Comparison of ENCODE assay signal across 22 cellular contexts in the genomic region with DNA sequence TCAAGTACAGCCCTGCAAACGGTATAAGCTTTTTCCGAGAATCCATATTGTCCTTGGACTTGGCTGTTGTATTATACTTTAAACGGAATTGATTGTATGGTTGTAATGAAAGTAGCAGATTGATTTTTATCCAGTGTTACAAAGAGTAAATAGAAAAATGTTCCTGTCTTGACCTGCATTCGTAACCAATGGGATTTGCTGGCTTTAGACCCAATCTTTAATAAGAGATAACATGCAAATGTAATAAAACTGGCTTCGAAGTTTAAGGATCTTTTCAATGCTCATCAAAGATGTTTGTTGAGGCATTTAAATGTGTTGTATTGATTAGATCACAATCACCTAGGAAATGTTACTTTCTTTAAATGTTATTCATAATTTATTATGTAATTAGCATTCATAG.
DNase-seq lines count a peak whose midpoint lies in the region; ATAC-seq, FAIRE-seq and TF ChIP-seq lines count a peak whose summit lies in the region.
"Had no signal": no experiment of that assay in that cellular context is flagged by ENCODE, and none has a peak within 500 bp of the region (broad histone marks: within the 10 kb centered on the region; RNA-seq: fewer than 3 reads in every experiment).

No MANE protein-coding gene starts in this region.

- FAIRE-seq in astrocyte (lab: Jason Lieb, UNC) (no peak), endothelial cell of umbilical vein (lab: Jason Lieb, UNC) (no peak)

- no peaks in the 10 kb centered on the region for H3F3A ChIP-seq in neural progenitor cell (ENCODE audit: low read depth)

- H3K79me2 ChIP-seq in astrocyte (ENCODE audit: insufficient read depth, low read length), result peaks cover 43% of the 10 kb centered on the region
- no peaks in the 10 kb centered on the region for H3K79me2 ChIP-seq in endothelial cell of umbilical vein (ENCODE audit: control insufficient read depth, insufficient read depth, low read length)
- no peaks in the 10 kb centered on the region for H3K79me2 ChIP-seq in neural progenitor cell (ENCODE audit: low read depth)
- H3K79me2 ChIP-seq: parathyroid adenoma had no signal

- H4K20me1 ChIP-seq in astrocyte (ENCODE audit: insufficient read depth, low read length), result no peaks in the 10 kb centered on the region
- H4K20me1 ChIP-seq in endothelial cell of umbilical vein (replicated peaks; ENCODE audit: control insufficient read depth, extremely low read depth, insufficient read depth, low read length), result no peaks in the 10 kb centered on the region
- H4K20me1 ChIP-seq in neural progenitor cell (ENCODE audit: low read depth), result no peaks in the 10 kb centered on the region

- no peak for TF ChIP-seq CTCF in astrocyte (IDR thresholded peaks at IDR 0.05; ENCODE audit: insufficient read depth, low read depth, low read length)
- TF ChIP-seq CTCF in endothelial cell of umbilical vein (IDR thresholded peaks at IDR 0.05; ENCODE audit: extremely low read depth in 1 of 2, insufficient read depth in 1 of 2, low read depth in 1 of 2, low read length in 2 of 2), result no peak
- TF ChIP-seq CTCF in neural progenitor cell (IDR thresholded peaks at IDR 0.05), result no peak
- no peak for TF ChIP-seq CTCF in testis (IDR thresholded peaks at IDR 0.05)
- TF ChIP-seq CTCF in endothelial cell (IDR thresholded peaks at IDR 0.05; ENCODE audit: unreplicated experiment), result no peak
- no peak for TF ChIP-seq CTCF in GM13976 (IDR thresholded peaks at IDR 0.05; ENCODE audit: borderline replicate concordance, control extremely low read depth, extremely low read depth, insufficient read depth, missing control alignments)

- BruUV-seq in endothelial cell of umbilical vein (replicated peaks; lab: Mats Ljungman, UMichigan), result no TSS peak

- no peak for DNase-seq in astrocyte (ENCODE audit: low read depth)
- DNase-seq in endothelial cell of umbilical vein (ENCODE audit: low read depth, low spot score), result peak; percentile 41
- DNase-seq in neural progenitor cell (ENCODE audit: low spot score), result no peak
- no peak for DNase-seq in testis
- DNase-seq in endothelial cell (ENCODE audit: low spot score), result no peak
- no peak for DNase-seq in GM13976 (ENCODE audit: low spot score)
- DNase-seq: activated CD4-positive, alpha-beta memory T cell treated with anti-CD3 and anti-CD28 coated beads for 36 hours; activated naive CD4-positive, alpha-beta T cell; cortex of kidney; DMS79 treated with DMSO at 0.1 percent for 48 hours; NCI-H1694 treated with DMSO at 0.1 percent for 48 hours; NCI-H774; PC-9; SJCRH30; stimulated activated CD4-positive, alpha-beta T cell treated with anti-CD3 and anti-CD28 coated beads, Interleukin-4, amount 100 ng/mL, for 1 hour; T-helper 2 cell; WERI-Rb-1 had no signal

- H3K36me3 Mint-ChIP-seq in astrocyte (ENCODE audit: low read depth, unreplicated experiment) (no peaks in the 10 kb centered on the region), neural progenitor cell (peaks cover 18% of the 10 kb centered on the region), endothelial cell (ENCODE audit: low read depth, unreplicated experiment) (no peaks in the 10 kb centered on the region)
- H3K36me3 Mint-ChIP-seq: activated CD4-positive, alpha-beta memory T cell treated with anti-CD3 and anti-CD28 coated beads for 36 hours; IgD-negative memory B cell had no signal

- H3K4me1 ChIP-seq in astrocyte (ENCODE audit: insufficient read depth, low read length) (peaks cover 29% of the 10 kb centered on the region), endothelial cell of umbilical vein (ENCODE audit: control insufficient read depth, extremely low read depth, insufficient read depth, low read length) (peaks cover 56% of the 10 kb centered on the region), neural progenitor cell (peaks cover 11% of the 10 kb centered on the region), testis (peaks cover 8% of the 10 kb centered on the region)
- H3K4me1 ChIP-seq: parathyroid adenoma had no signal

- H3K36me3 ChIP-seq in astrocyte (ENCODE audit: insufficient read depth, low read length), result no peaks in the 10 kb centered on the region
- no peaks in the 10 kb centered on the region for H3K36me3 ChIP-seq in endothelial cell of umbilical vein (ENCODE audit: control insufficient read depth in 2 of 2, extremely low read depth in 1 of 2, insufficient read depth in 2 of 2, low read length in 2 of 2)
- H3K36me3 ChIP-seq in neural progenitor cell, result no peaks in the 10 kb centered on the region
- no peaks in the 10 kb centered on the region for H3K36me3 ChIP-seq in testis (ENCODE audit: low read depth, missing control alignments)
- H3K36me3 ChIP-seq: SJCRH30, WERI-Rb-1 had no signal

- intact Hi-C loops in endothelial cell of umbilical vein (cut with micrococcal nuclease) (loop anchor here (2.0 to 5.0 kb wide), 3 partner anchors 107 to 188 kb away; no protein-coding TSS in a partner anchor), testis (cut with DNase I; ENCODE audit: low total_unique reads) (no loop called here)

- peak overlapping the region; percentile 3 for H3K9ac ChIP-seq in astrocyte (ENCODE audit: low read length)
- peak overlapping the region; percentile 86 for H3K9ac ChIP-seq in endothelial cell of umbilical vein (replicated peaks; ENCODE audit: extremely low read depth, insufficient read depth, low read length)
- no peak overlapping the region for H3K9ac ChIP-seq in neural progenitor cell
- H3K9ac ChIP-seq: parathyroid adenoma had no signal

- no peaks in the 10 kb centered on the region for H3K9me3 ChIP-seq in astrocyte (ENCODE audit: insufficient read depth, low read depth, low read length)
- no peaks in the 10 kb centered on the region for H3K9me3 ChIP-seq in endothelial cell of umbilical vein (replicated peaks; ENCODE audit: control insufficient read depth, insufficient read depth, low read length)
- H3K9me3 ChIP-seq in neural progenitor cell (ENCODE audit: low read depth), result no peaks in the 10 kb centered on the region
- H3K9me3 ChIP-seq in testis, result no peaks in the 10 kb centered on the region
- H3K9me3 ChIP-seq: SJCRH30 had no signal

- H3K4me1 Mint-ChIP-seq in astrocyte (ENCODE audit: low read depth, unreplicated experiment), result peaks cover 7% of the 10 kb centered on the region
- peaks cover 38% of the 10 kb centered on the region for H3K4me1 Mint-ChIP-seq in neural progenitor cell
- H3K4me1 Mint-ChIP-seq in endothelial cell (ENCODE audit: unreplicated experiment), result peaks cover 5% of the 10 kb centered on the region

- no peak for ATAC-seq in GM21723 (IDR thresholded peaks at IDR 0.05; ENCODE audit: unreplicated experiment)

- dilution Hi-C loops in endothelial cell of umbilical vein (cut with MboI; ENCODE audit: extremely low pct_ligation_motif_present, low sequenced_read_pairs), result no loop called here

- H2AFZ ChIP-seq in astrocyte (ENCODE audit: low read depth, low read length) (no peak overlapping the region), endothelial cell of umbilical vein (ENCODE audit: low read depth, low read length) (peak overlapping the region; percentile 76), neural progenitor cell (replicated peaks) (no peak overlapping the region)
- H2AFZ ChIP-seq: parathyroid adenoma, PC-9 had no signal

- POLR2A ChIA-PET in endothelial cell of umbilical vein (lab: Charles Lee), result no interaction called here

- TF ChIP-seq POLR2A in endothelial cell of umbilical vein (IDR thresholded peaks at IDR 0.05; ENCODE audit: low read depth, low read length) (no peak), testis (IDR thresholded peaks at IDR 0.05) (no peak)

- CTCF ChIA-PET in endothelial cell of umbilical vein (lab: Charles Lee), result interaction anchor here (0.8 to 1.3 kb wide), 3 partner anchors 10 to 223 kb away, joined by 3 to 4 read pairs (median 4); no protein-coding TSS in a partner anchor

- H3K4me3 Mint-ChIP-seq in astrocyte (ENCODE audit: unreplicated experiment) (no peak overlapping the region), neural progenitor cell (peak overlapping the region; percentile 87), endothelial cell (ENCODE audit: unreplicated experiment) (no peak overlapping the region)
- H3K4me3 Mint-ChIP-seq: activated CD4-positive, alpha-beta memory T cell treated with anti-CD3 and anti-CD28 coated beads for 36 hours; IgD-negative memory B cell had no signal

- no peak overlapping the region for H3K4me3 ChIP-seq in astrocyte (ENCODE audit: insufficient read depth, low read depth, low read length)
- H3K4me3 ChIP-seq in endothelial cell of umbilical vein (replicated peaks in 1 of 3; ENCODE audit: insufficient read depth in 1 of 3, low read depth in 1 of 3, low read length in 3 of 3), result no peak overlapping the region
- no peak overlapping the region for H3K4me3 ChIP-seq in neural progenitor cell
- no peak overlapping the region for H3K4me3 ChIP-seq in testis
- H3K4me3 ChIP-seq: PC-9, SJCRH30, smooth muscle cell had no signal

- 56 to 71% methylated on average over 5 of the region's 5 CpGs for WGBS in testis, 2 donors

- H3K9me1 ChIP-seq in endothelial cell of umbilical vein (replicated peaks; ENCODE audit: control insufficient read depth, extremely low read depth, insufficient read depth, low read length), result no peaks in the 10 kb centered on the region

- in situ Hi-C loops in GM13976 (cut with MboI; ENCODE audit: low sequenced_read_pairs, unreplicated experiment), result no loop called here

- H3K4me2 ChIP-seq in astrocyte (ENCODE audit: low read length), result peak overlapping the region; percentile 82
- H3K4me2 ChIP-seq in endothelial cell of umbilical vein (ENCODE audit: insufficient read depth, low read length), result peak overlapping the region; percentile 96
- no peak overlapping the region for H3K4me2 ChIP-seq in neural progenitor cell
- H3K4me2 ChIP-seq: PC-9, smooth muscle cell had no signal

- H3K9me3 Mint-ChIP-seq in astrocyte (ENCODE audit: unreplicated experiment) (no peaks in the 10 kb centered on the region), neural progenitor cell (peaks cover 2% of the 10 kb centered on the region), endothelial cell (ENCODE audit: unreplicated experiment) (no peaks in the 10 kb centered on the region)
- H3K9me3 Mint-ChIP-seq: activated CD4-positive, alpha-beta memory T cell treated with anti-CD3 and anti-CD28 coated beads for 36 hours; IgD-negative memory B cell had no signal

- H3K27ac ChIP-seq in astrocyte (ENCODE audit: low read depth, low read length) (peak overlapping the region; percentile 40), endothelial cell of umbilical vein (ENCODE audit: insufficient read depth, low read depth, low read length) (peak overlapping the region; percentile 81), neural progenitor cell (no peak overlapping the region), testis (peak overlapping the region; percentile 13 to 85)
- H3K27ac ChIP-seq: HL-60, parathyroid adenoma, PC-9, WERI-Rb-1 had no signal

- H3K27me3 ChIP-seq in astrocyte (ENCODE audit: insufficient read depth, low read length) (no peaks in the 10 kb centered on the region), endothelial cell of umbilical vein (ENCODE audit: control insufficient read depth in 2 of 2, insufficient read depth in 2 of 2, low read length in 2 of 2) (no peaks in the 10 kb centered on the region), neural progenitor cell (no peaks in the 10 kb centered on the region), testis (no peaks in the 10 kb centered on the region)
- H3K27me3 ChIP-seq: SJCRH30 had no signal

- H3K27me3 Mint-ChIP-seq in astrocyte (ENCODE audit: low read depth, unreplicated experiment), result no peaks in the 10 kb centered on the region
- H3K27me3 Mint-ChIP-seq in neural progenitor cell (ENCODE audit: insufficient read depth, low read depth), result no peaks in the 10 kb centered on the region
- H3K27me3 Mint-ChIP-seq in endothelial cell (ENCODE audit: unreplicated experiment), result no peaks in the 10 kb centered on the region
- H3K27me3 Mint-ChIP-seq: activated CD4-positive, alpha-beta memory T cell treated with anti-CD3 and anti-CD28 coated beads for 36 hours; IgD-negative memory B cell had no signal

- H3K27ac Mint-ChIP-seq in astrocyte (ENCODE audit: unreplicated experiment), result no peak overlapping the region
- peak overlapping the region; percentile 87 for H3K27ac Mint-ChIP-seq in neural progenitor cell
- no peak overlapping the region for H3K27ac Mint-ChIP-seq in endothelial cell (ENCODE audit: unreplicated experiment)
- H3K27ac Mint-ChIP-seq: activated CD4-positive, alpha-beta memory T cell treated with anti-CD3 and anti-CD28 coated beads for 36 hours; IgD-negative memory B cell had no signal
